13 cellular contexts compared by ENCODE assay signal in the genomic region with DNA sequence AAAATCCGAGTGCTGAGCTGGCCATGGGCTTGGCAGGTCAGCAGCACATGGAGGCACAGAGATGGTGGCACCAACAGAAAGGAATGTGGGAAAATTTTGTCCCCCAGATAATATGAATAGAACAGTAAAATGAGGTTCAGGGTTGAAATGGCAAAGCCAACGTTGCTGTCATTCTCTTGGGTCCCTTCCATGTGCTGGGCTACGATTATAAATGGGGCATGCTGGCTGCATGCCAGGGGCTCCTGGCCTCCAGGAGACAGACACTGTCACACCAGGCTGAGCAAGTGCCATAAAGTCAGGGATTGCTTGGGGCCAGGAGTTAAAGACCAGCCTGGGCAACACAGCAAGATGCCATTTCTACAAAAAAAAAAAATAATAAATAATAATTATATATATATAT.
DNase-seq lines count a peak whose midpoint lies in the region; ATAC-seq and TF ChIP-seq lines count a peak whose summit lies in the region.
"Had no signal": no experiment of that assay in that cellular context is flagged by ENCODE, and none has a peak within 500 bp of the region (broad histone marks: within the 10 kb centered on the region; RNA-seq: fewer than 3 reads in every experiment).

No MANE protein-coding gene starts in this region.

- intact Hi-C loops in activated T-helper 2 cell treated with anti-CD3 and anti-CD28 coated beads, Interferon-gamma antibody, Interleukin-2, Interleukin-4, amounts not matched to agents 10 μg/mL and 5 μg/mL and 100 μg/mL, durations not matched to agents 14 hours and 24 hours and 36 hours (cut with micrococcal nuclease): loop anchor here (1.0 kb wide), 1 partner anchor 12 kb away; no protein-coding TSS in a partner anchor

- DNase-seq in DMS 273 (lab: John Stamatoyannopoulos, UW; ENCODE audit: unreplicated experiment) (peak; percentile 33), DMS 273 treated with DMSO at 0.1 percent for 48 hours (lab: John Stamatoyannopoulos, UW) (no peak), GM23248 (no peak), foreskin keratinocyte (no peak)
- no peak for DNase-seq in activated T-helper 2 cell treated with anti-CD3 and anti-CD28 coated beads, Interferon-gamma antibody, Interleukin-2, Interleukin-4, amounts not matched to agents 10 μg/mL and 5 μg/mL and 100 μg/mL, durations not matched to agents 14 hours and 24 hours and 36 hours (ENCODE audit: low spot score)
- DNase-seq in activated CD4-positive, alpha-beta T cell treated with anti-CD3 and anti-CD28 coated beads for 4 hours: no peak
- DNase-seq in effector memory CD4-positive, alpha-beta T cell: no peak
- DNase-seq: activated CD4-positive, CD25-positive, alpha-beta regulatory T cell; activated T-cell treated with anti-CD3 and anti-CD28 coated beads, Interleukin-2, amount 50 U/mL, for 1 hour; stimulated activated naive CD4-positive, alpha-beta T cell treated with Interleukin-2 at 50 U/mL for 16 hours; SW 1271 had no signal

- H3K36me3 ChIP-seq in GM23248 (ENCODE audit: low read depth): no peaks in the 10 kb centered on the region
- no peaks in the 10 kb centered on the region for H3K36me3 ChIP-seq in effector memory CD4-positive, alpha-beta T cell (ENCODE audit: control insufficient read depth, insufficient read depth, low read length)

- no peaks in the 10 kb centered on the region for H3K27me3 Mint-ChIP-seq in activated T-helper 2 cell treated with anti-CD3 and anti-CD28 coated beads, Interferon-gamma antibody, Interleukin-2, Interleukin-4, amounts not matched to agents 10 μg/mL and 5 μg/mL and 100 μg/mL, durations not matched to agents 14 hours and 24 hours and 36 hours (ENCODE audit: low read depth)
- peaks cover 3% of the 10 kb centered on the region for H3K27me3 Mint-ChIP-seq in nephron (ENCODE audit: low read depth)

- H3K4me3 Mint-ChIP-seq in activated T-helper 2 cell treated with anti-CD3 and anti-CD28 coated beads, Interferon-gamma antibody, Interleukin-2, Interleukin-4, amounts not matched to agents 10 μg/mL and 5 μg/mL and 100 μg/mL, durations not matched to agents 14 hours and 24 hours and 36 hours (ENCODE audit: low read depth): no peak overlapping the region
- no peak overlapping the region for H3K4me3 Mint-ChIP-seq in nephron

- peaks cover 18% of the 10 kb centered on the region; the same call in 1 of the 2 replicates for H3F3A ChIP-seq in GM23248 (ENCODE audit: insufficient read depth)

- in situ Hi-C loops in GM23248 (cut with MboI): no loop called here

- no peak overlapping the region for H3K4me2 ChIP-seq in GM23248 (ENCODE audit: unreplicated experiment)

- ATAC-seq in foreskin keratinocyte: no peak

- 11 to 20% methylated on average over 3 of the region's 3 CpGs for WGBS in GM23248 (ENCODE audit: low coverage in 1 of 2, low lambda C conversion rate in 2 of 2, missing lambda C conversion rate in 2 of 2), 2 experiments

- no peaks in the 10 kb centered on the region for H3K9me3 Mint-ChIP-seq in activated T-helper 2 cell treated with anti-CD3 and anti-CD28 coated beads, Interferon-gamma antibody, Interleukin-2, Interleukin-4, amounts not matched to agents 10 μg/mL and 5 μg/mL and 100 μg/mL, durations not matched to agents 14 hours and 24 hours and 36 hours
- no peaks in the 10 kb centered on the region for H3K9me3 Mint-ChIP-seq in nephron

- peak overlapping the region; percentile 88 for H3K27ac Mint-ChIP-seq in activated T-helper 2 cell treated with anti-CD3 and anti-CD28 coated beads, Interferon-gamma antibody, Interleukin-2, Interleukin-4, amounts not matched to agents 10 μg/mL and 5 μg/mL and 100 μg/mL, durations not matched to agents 14 hours and 24 hours and 36 hours
- peak overlapping the region; percentile 16 to 68 (median 49) for H3K27ac Mint-ChIP-seq in nephron

- H3K9ac ChIP-seq in GM23248: peak overlapping the region; percentile 17; the same call in 1 of the 2 replicates

- H3K27ac ChIP-seq in GM23248: peak overlapping the region; percentile 39
- H3K27ac ChIP-seq in effector memory CD4-positive, alpha-beta T cell (ENCODE audit: insufficient read depth, low read length, poor library complexity, severe bottlenecking): no peak overlapping the region
- no peak overlapping the region for H3K27ac ChIP-seq in foreskin keratinocyte
- H3K27ac ChIP-seq: 22Rv1 had no signal

- no peaks in the 10 kb centered on the region for H3K27me3 ChIP-seq in GM23248 (replicated peaks; ENCODE audit: insufficient read depth)
- H3K27me3 ChIP-seq in effector memory CD4-positive, alpha-beta T cell (replicated peaks; ENCODE audit: control insufficient read depth, insufficient read depth, low read length, poor library complexity, severe bottlenecking): no peaks in the 10 kb centered on the region
- H3K27me3 ChIP-seq in foreskin keratinocyte: no peaks in the 10 kb centered on the region

- H2AFZ ChIP-seq in GM23248: peak overlapping the region; percentile 31; the same call in 1 of the 2 replicates

- no peak for TF ChIP-seq CTCF in nephron (IDR thresholded peaks at IDR 0.05; ENCODE audit: unreplicated experiment in 3 of 3)
- no peak for TF ChIP-seq CTCF in foreskin keratinocyte (conservative IDR thresholded peaks at IDR 0.05)

- no peaks in the 10 kb centered on the region for H3K79me2 ChIP-seq in GM23248 (ENCODE audit: insufficient read depth)

- H3K4me1 ChIP-seq in GM23248 (ENCODE audit: insufficient read depth): peaks cover 32% of the 10 kb centered on the region
- H3K4me1 ChIP-seq in effector memory CD4-positive, alpha-beta T cell (ENCODE audit: control insufficient read depth, insufficient read depth, low read length, poor library complexity, severe bottlenecking): no peaks in the 10 kb centered on the region
- peaks cover 3% of the 10 kb centered on the region for H3K4me1 ChIP-seq in foreskin keratinocyte

- H4K20me1 ChIP-seq in GM23248 (ENCODE audit: insufficient read depth): no peaks in the 10 kb centered on the region

- no peak overlapping the region for H3K4me3 ChIP-seq in GM23248
- no peak overlapping the region for H3K4me3 ChIP-seq in effector memory CD4-positive, alpha-beta T cell (ENCODE audit: insufficient read depth, low read depth, low read length, poor library complexity, severe bottlenecking)

- no peaks in the 10 kb centered on the region for H3K9me3 ChIP-seq in GM23248 (ENCODE audit: low read depth)
- no peaks in the 10 kb centered on the region for H3K9me3 ChIP-seq in effector memory CD4-positive, alpha-beta T cell (ENCODE audit: control insufficient read depth, low read length)

- H3K36me3 Mint-ChIP-seq in activated T-helper 2 cell treated with anti-CD3 and anti-CD28 coated beads, Interferon-gamma antibody, Interleukin-2, Interleukin-4, amounts not matched to agents 10 μg/mL and 5 μg/mL and 100 μg/mL, durations not matched to agents 14 hours and 24 hours and 36 hours (ENCODE audit: low read depth): no peaks in the 10 kb centered on the region
- no peaks in the 10 kb centered on the region for H3K36me3 Mint-ChIP-seq in nephron (ENCODE audit: low read depth)

- peaks cover 48% of the 10 kb centered on the region for H3K4me1 Mint-ChIP-seq in activated T-helper 2 cell treated with anti-CD3 and anti-CD28 coated beads, Interferon-gamma antibody, Interleukin-2, Interleukin-4, amounts not matched to agents 10 μg/mL and 5 μg/mL and 100 μg/mL, durations not matched to agents 14 hours and 24 hours and 36 hours (ENCODE audit: low read depth)
- peaks cover 55% of the 10 kb centered on the region for H3K4me1 Mint-ChIP-seq in nephron

- H3K9me2 ChIP-seq in GM23248 (ENCODE audit: insufficient read depth): no peaks in the 10 kb centered on the region
